33 cellular contexts compared by ENCODE assay signal in genomic region chr1:19971657-19972056, GRCh38. TPM values are rescaled to one million over a fixed set of nuclear protein-coding genes. Genes with fewer than 3 reads are reported as not detected.
"Had no signal": no experiment of that assay in that cellular context is flagged by ENCODE, and none has a peak within 500 bp of the region (broad histone marks: within the 10 kb centered on the region; RNA-seq: fewer than 3 reads in every experiment).

No MANE protein-coding gene starts in this region.

- H3K4me3 ChIP-seq: colonic mucosa, esophagus squamous epithelium, gastrocnemius medialis, heart right ventricle, left lung, lower lobe of right lung, mucosa of descending colon had no signal

- ATAC-seq: effector memory CD8-positive, alpha-beta T cell; esophagus mucosa; gastrocnemius medialis; heart right ventricle; left cardiac atrium; left lung; lower lobe of right lung; mucosa of descending colon had no signal

- FAIRE-seq: endometrium, islet of Langerhans, keratinocyte had no signal

- H3K36me3 ChIP-seq: colonic mucosa, esophagus squamous epithelium, gastrocnemius medialis, heart right ventricle, left lung, lower lobe of right lung had no signal

- H3K27me3 ChIP-seq: colonic mucosa, gastrocnemius medialis had no signal

- H3K9me3 ChIP-seq: colonic mucosa, esophagus squamous epithelium, gastrocnemius medialis, heart right ventricle, left lung, lower lobe of right lung, mucosa of descending colon had no signal

- H3K4me1 ChIP-seq: colonic mucosa, esophagus squamous epithelium, gastrocnemius medialis, lower lobe of right lung had no signal

- DNase-seq: colonic mucosa; cortex of kidney; effector CD8-positive, alpha-beta T cell; effector memory CD8-positive, alpha-beta T cell; endodermal cell; erythroblast; esophagus squamous epithelium; foreskin fibroblast; foreskin melanocyte; gastrocnemius medialis; glutamatergic neuron; head of caudate nucleus; heart right ventricle; hippocampal formation; left cardiac atrium; left lung; lower lobe of right lung; mesenchymal stem cell; mucosa of descending colon; naive B cell had no signal

- H3K27ac ChIP-seq: colonic mucosa, epithelial cell of prostate, esophagus squamous epithelium, gastrocnemius medialis, heart right ventricle, left lung, lower lobe of right lung had no signal

RNA-seq across cellular contexts. Expression of gene PLA2G2A, which starts 7.8 kb away (rescaled TPM):
- total RNA-seq: dermis microvascular lymphatic vessel endothelial cell, glomerular endothelial cell, kidney epithelial cell, lung microvascular endothelial cell, myocyte had no signal

RNA-seq across cellular contexts. Expression of gene PLA2G2E, which starts 48.2 kb away (rescaled TPM):
- total RNA-seq: colonic mucosa, dermis microvascular lymphatic vessel endothelial cell, endodermal cell, esophagus mucosa, esophagus squamous epithelium, gastrocnemius medialis, glomerular endothelial cell, heart right ventricle, kidney epithelial cell, left cardiac atrium, left lung, lower leg skin, lower lobe of right lung, lung microvascular endothelial cell, mesenteric fat pad, mesothelial cell of epicardium, mucosa of descending colon, myocyte had no signal
- polyA plus RNA-seq: heart right ventricle, keratinocyte had no signal
